In genomic region chr19:47436712-47437401, GRCh38 we compare ENCODE assay signal across 7 cellular contexts. TPM values are rescaled to one million over a fixed set of nuclear protein-coding genes. Genes with fewer than 3 reads are reported as not detected.
DNase-seq lines count a peak whose midpoint lies in the region; ATAC-seq and TF ChIP-seq lines count a peak whose summit lies in the region.

No MANE protein-coding gene starts in this region.

- H3K36me3 ChIP-seq in heart right ventricle: no peaks in the 10 kb centered on the region

- H3K4me3 Mint-ChIP-seq in activated naive CD8-positive, alpha-beta T cell treated with anti-CD3 and anti-CD28 coated beads, Interleukin-2, amount 50 U/mL, for 24 hours: no peak overlapping the region

- intact Hi-C loops in heart right ventricle (cut with DNase I): loop anchor here (1.0 to 10.0 kb wide), 12 partner anchors 68 to 270 kb away; partner anchors contain the start of gene NAPA (in 5 of the 10)

- DNase-seq in GM13977 (ENCODE audit: low spot score) (peak; percentile 85), NCI-H1105 treated with DMSO at 0.1 percent for 48 hours (lab: John Stamatoyannopoulos, UW) (peak; percentile 85), T-helper 1 cell (peak; percentile 57 to 82 (median 75)), heart right ventricle (peak; percentile 74 to 75), retinal pigment epithelial cell (ENCODE audit: low read depth) (no peak)
- DNase-seq in activated naive CD8-positive, alpha-beta T cell treated with anti-CD3 and anti-CD28 coated beads, Interleukin-2, amount 50 U/mL, for 24 hours: peak; percentile 85

- no peaks in the 10 kb centered on the region for H3K36me3 Mint-ChIP-seq in activated naive CD8-positive, alpha-beta T cell treated with anti-CD3 and anti-CD28 coated beads, Interleukin-2, amount 50 U/mL, for 24 hours (ENCODE audit: low read depth)

- no peak overlapping the region for H3K4me3 ChIP-seq in heart right ventricle
- no peak overlapping the region for H3K4me3 ChIP-seq in retinal pigment epithelial cell (ENCODE audit: low read length)

- 32 to 36% methylated on average over 17 of the region's 17 CpGs for WGBS in heart right ventricle, 2 donors

- no peak overlapping the region for H3K27ac Mint-ChIP-seq in activated naive CD8-positive, alpha-beta T cell treated with anti-CD3 and anti-CD28 coated beads, Interleukin-2, amount 50 U/mL, for 24 hours

- no peaks in the 10 kb centered on the region for H3K9me3 Mint-ChIP-seq in activated naive CD8-positive, alpha-beta T cell treated with anti-CD3 and anti-CD28 coated beads, Interleukin-2, amount 50 U/mL, for 24 hours

- peak; percentile 82 for ATAC-seq in activated naive CD8-positive, alpha-beta T cell treated with anti-CD3 and anti-CD28 coated beads, Interleukin-2, amount 50 U/mL, for 24 hours
- ATAC-seq in heart right ventricle: peak; percentile 88 to 94 (median 92)
- ATAC-seq in GM18907 (IDR thresholded peaks at IDR 0.05; ENCODE audit: unreplicated experiment): no peak

- TF ChIP-seq CTCF in GM13977 (IDR thresholded peaks at IDR 0.05; ENCODE audit: extremely low read depth, insufficient read depth, missing control alignments): peak; percentile 91
- peak; percentile 83 to 93 (median 89) for TF ChIP-seq CTCF in heart right ventricle (IDR thresholded peaks at IDR 0.05)
- TF ChIP-seq CTCF in retinal pigment epithelial cell (conservative IDR thresholded peaks at IDR 0.05; ENCODE audit: low read depth, low read length): peak; percentile 80

- H3K4me1 ChIP-seq in heart right ventricle: peaks cover 0 to 7% (median 0%) of the 10 kb centered on the region in 9 donors

- H3K27ac ChIP-seq in heart right ventricle: no peak overlapping the region

- peaks cover 0 to 86% (median 64%) of the 10 kb centered on the region in 7 donors for H3K27me3 ChIP-seq in heart right ventricle

- peaks cover 43% of the 10 kb centered on the region for H3K27me3 Mint-ChIP-seq in activated naive CD8-positive, alpha-beta T cell treated with anti-CD3 and anti-CD28 coated beads, Interleukin-2, amount 50 U/mL, for 24 hours

- peaks cover 17% of the 10 kb centered on the region for H3K4me1 Mint-ChIP-seq in activated naive CD8-positive, alpha-beta T cell treated with anti-CD3 and anti-CD28 coated beads, Interleukin-2, amount 50 U/mL, for 24 hours

- no peaks in the 10 kb centered on the region for H3K9me3 ChIP-seq in heart right ventricle

- in situ Hi-C loops in GM13977 (cut with MboI; ENCODE audit: low pct_unique_long_range_greater_than_20kb, low sequenced_read_pairs, unreplicated experiment): loop anchor here (5.0 kb wide), 1 partner anchor 260 kb away; no protein-coding TSS in a partner anchor

RNA-seq across cellular contexts. Expression of gene MEIS3, which starts 17.5 kb away (rescaled TPM):
- 1 to 10 TPM in 8 of 10 donors, under 1 TPM in 2; 0.71 to 5.9 (median 1.9) TPM for total RNA-seq in heart right ventricle
- polyA plus RNA-seq in heart right ventricle: 1 to 10 TPM; 6.7 to 7.2 TPM

RNA-seq across cellular contexts. Expression of gene SLC8A2, which starts 34.8 kb away (rescaled TPM):
- total RNA-seq in heart right ventricle: under 1 TPM in 7 of 10 donors, not detected in 3; 0.11 to 0.64 (median 0.15) TPM
- polyA plus RNA-seq in heart right ventricle: under 1 TPM; 0.03 to 0.22 TPM

RNA-seq across cellular contexts. Expression of gene KPTN, which starts 47.2 kb away (rescaled TPM):
- 10 to 100 TPM in 3 of 10 donors, 1 to 10 TPM in 7; 4.0 to 11.8 (median 8.1) TPM for total RNA-seq in heart right ventricle
- 10 to 100 TPM; 11.1 to 35.6 TPM for polyA plus RNA-seq in heart right ventricle
